In genomic region chr15:58212909-58213526, GRCh38 we compare ENCODE assay signal across 10 cellular contexts.
DNase-seq lines count a peak whose midpoint lies in the region; ATAC-seq, FAIRE-seq and TF ChIP-seq lines count a peak whose summit lies in the region.
"Had no signal": no experiment of that assay in that cellular context is flagged by ENCODE, and none has a peak within 500 bp of the region (broad histone marks: within the 10 kb centered on the region; RNA-seq: fewer than 3 reads in every experiment).

No MANE protein-coding gene starts in this region.

- no peak overlapping the region for H3K4me3 Mint-ChIP-seq in natural killer cell
- H3K4me3 Mint-ChIP-seq: B cell had no signal

- H3K4me1 Mint-ChIP-seq in natural killer cell: peaks cover 10 to 11% of the 10 kb centered on the region in 2 donors
- H3K4me1 Mint-ChIP-seq: B cell had no signal

- peak; percentile 54 for DNase-seq in NCI-H1105 treated with DMSO at 0.1 percent for 48 hours (lab: John Stamatoyannopoulos, UW)
- no peak for DNase-seq in NCI-H1105 (lab: John Stamatoyannopoulos, UW)
- DNase-seq in NCI-H2227 (lab: John Stamatoyannopoulos, UW; ENCODE audit: unreplicated experiment): peak; percentile 55
- DNase-seq in choroid plexus epithelial cell (ENCODE audit: low read depth): peak; percentile 76
- DNase-seq in myocyte (ENCODE audit: low read depth): peak; percentile 70
- no peak for DNase-seq in natural killer cell
- DNase-seq in activated CD4-positive, alpha-beta T cell treated with anti-CD3 and anti-CD28 coated beads, Interleukin-2, amount 50 U/mL, for 4 hours: no peak
- no peak for DNase-seq in GM19239 (ENCODE audit: insufficient read length, low spot score)

- peak; percentile 82 for TF ChIP-seq CTCF in choroid plexus epithelial cell (conservative IDR thresholded peaks at IDR 0.05; ENCODE audit: low read depth, low read length)
- TF ChIP-seq CTCF in natural killer cell (IDR thresholded peaks at IDR 0.05): no peak

- H3K27me3 Mint-ChIP-seq in natural killer cell (ENCODE audit: low read depth in 2 of 2): peaks cover 0 to 6% of the 10 kb centered on the region in 2 donors

- intact Hi-C loops in natural killer cell (cut with micrococcal nuclease): no loop called here

- no peak overlapping the region for H3K27ac Mint-ChIP-seq in natural killer cell
- H3K27ac Mint-ChIP-seq: B cell had no signal

- no peaks in the 10 kb centered on the region for H3K9me3 Mint-ChIP-seq in natural killer cell

- H3K36me3 Mint-ChIP-seq in natural killer cell: no peaks in the 10 kb centered on the region

- no peak overlapping the region for H3K4me3 ChIP-seq in choroid plexus epithelial cell (ENCODE audit: low read depth, low read length)

- ATAC-seq in natural killer cell: no peak

- no peak for FAIRE-seq in GM19239 (lab: Jason Lieb, UNC)
- FAIRE-seq: TTC549 had no signal

Comparison
In these comparisons a context has a peak if more than half of its experiments do, and no peak if none do; other contexts are left out.
1. DNase-seq: peak in NCI-H1105 treated with DMSO at 0.1 percent for 48 hours (single experiment), NCI-H2227 (single experiment), choroid plexus epithelial cell (single experiment) and myocyte (single experiment); none in NCI-H1105 (single experiment), natural killer cell (single experiment), activated CD4-positive, alpha-beta T cell treated with anti-CD3 and anti-CD28 coated beads, Interleukin-2, amount 50 U/mL, for 4 hours (0 of 2) and GM19239 (single experiment).